ENCODE assay signal across 26 cellular contexts in the genomic region with DNA sequence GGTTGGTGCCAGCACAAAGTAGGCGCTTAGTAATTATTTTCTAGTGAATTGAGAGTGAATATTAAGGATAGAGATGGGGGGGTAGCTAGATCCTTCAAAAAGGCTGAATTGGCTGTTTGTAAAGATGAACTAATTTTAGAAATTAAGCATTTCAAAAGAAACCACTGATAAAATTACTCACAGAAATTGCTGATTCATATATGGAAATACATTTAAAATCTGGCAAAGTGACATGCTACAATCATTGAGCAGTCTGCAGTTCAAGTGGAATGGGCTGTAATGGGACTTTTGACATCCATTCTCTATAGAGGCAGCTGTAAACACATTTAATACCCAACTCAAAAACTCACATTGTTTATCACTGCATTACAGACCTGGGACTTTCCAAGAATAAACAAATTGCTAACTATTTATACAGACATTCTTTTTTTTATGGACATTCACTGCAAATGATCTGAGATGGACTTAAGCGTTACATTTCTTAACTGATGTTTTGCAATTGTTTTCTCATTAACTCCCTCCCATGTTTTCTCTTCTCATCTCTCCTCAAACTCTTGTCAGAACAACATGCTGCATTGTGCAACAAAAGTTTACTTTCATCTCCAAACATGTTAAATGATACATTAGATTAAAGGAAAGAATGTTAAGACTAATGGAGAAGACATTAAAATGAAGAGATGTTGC. TPM values are rescaled to one million over a fixed set of nuclear protein-coding genes. Genes with fewer than 3 reads are reported as not detected.
"Had no signal": no experiment of that assay in that cellular context is flagged by ENCODE, and none has a peak within 500 bp of the region (broad histone marks: within the 10 kb centered on the region; RNA-seq: fewer than 3 reads in every experiment).

No MANE protein-coding gene starts in this region.

- H3K36me3 ChIP-seq: heart right ventricle, stomach, thoracic aorta, transverse colon had no signal

- H3K9me3 ChIP-seq: heart right ventricle, mucosa of descending colon, thoracic aorta, transverse colon had no signal

- DNase-seq: effector CD4-positive, alpha-beta T cell; endodermal cell; heart right ventricle; hypothalamus; islet precursor cell; mammary epithelial cell; mucosa of descending colon; naive thymus-derived CD8-positive, alpha-beta T cell; posterior cingulate gyrus; stimulated activated naive CD4-positive, alpha-beta T cell; stomach; substantia nigra; transverse colon had no signal

- H3K4me3 ChIP-seq: coronary artery, heart right ventricle, mucosa of descending colon, skin epidermis, stomach, thoracic aorta, transverse colon had no signal

- H3K27me3 ChIP-seq: stomach, transverse colon had no signal

- H3K27ac ChIP-seq: coronary artery, heart right ventricle, stomach, thoracic aorta, transverse colon had no signal

- H3K4me1 ChIP-seq: stomach, transverse colon had no signal

- FAIRE-seq: frontal cortex had no signal

RNA-seq across cellular contexts. Expression of gene MMP7, which starts 42.1 kb away (rescaled TPM):
- total RNA-seq: endodermal cell; frontal cortex; mucosa of descending colon; naive thymus-derived CD8-positive, alpha-beta T cell; osteocyte; pulmonary artery endothelial cell; sciatic nerve; thoracic aorta; transverse colon had no signal

RNA-seq across cellular contexts. Expression of gene MMP20, which starts 52.5 kb away (rescaled TPM):
- total RNA-seq: chondrocyte; dermis microvascular lymphatic vessel endothelial cell; endodermal cell; esophagus mucosa; frontal cortex; heart right ventricle; left lobe of liver; lower leg skin; mammary epithelial cell; mucosa of descending colon; naive thymus-derived CD8-positive, alpha-beta T cell; osteocyte; pulmonary artery endothelial cell; sciatic nerve; stomach; thoracic aorta; transverse colon; urinary bladder had no signal
